In genomic region chr22:45336971-45337431, GRCh38 we compare ENCODE assay signal across 1 cellular context.
TF ChIP-seq lines count a peak whose summit lies in the region.

No MANE protein-coding gene starts in this region.

TF ChIP-seq in GM23338, 12 proteins besides CTCF, POLR2A, EP300 and RAD21 (continued from another document):
- TF ChIP-seq ZNF462 (CRISPR knock-in tag; IDR thresholded peaks at IDR 0.05) = no peak
- no peak for TF ChIP-seq ETS1 (IDR thresholded peaks at IDR 0.05)
